In genomic region chr19:38277969-38278680, GRCh38 we compare ENCODE assay signal across 11 cellular contexts. TPM values are rescaled to one million over a fixed set of nuclear protein-coding genes. Genes with fewer than 3 reads are reported as not detected.
DNase-seq lines count a peak whose midpoint lies in the region; TF ChIP-seq lines count a peak whose summit lies in the region.
"Had no signal": no experiment of that assay in that cellular context is flagged by ENCODE, and none has a peak within 500 bp of the region (broad histone marks: within the 10 kb centered on the region; RNA-seq: fewer than 3 reads in every experiment).

No MANE protein-coding gene starts in this region.

- TF ChIP-seq CTCF in SK-N-SH (IDR thresholded peaks at IDR 0.05) (no peak), ovary (IDR thresholded peaks at IDR 0.05) (no peak)

- no peak overlapping the region for H3K9ac ChIP-seq in SK-N-SH

- no peaks in the 10 kb centered on the region for H4K20me1 ChIP-seq in SK-N-SH (ENCODE audit: insufficient read depth)

- no peaks in the 10 kb centered on the region for H3K79me2 ChIP-seq in SK-N-SH (ENCODE audit: insufficient read depth)

- TF ChIP-seq RAD21 in SK-N-SH (IDR thresholded peaks at IDR 0.05; ENCODE audit: low read length): no peak

- POLR2A ChIA-PET in SK-N-SH (lab: Yijun Ruan, JAX): no interaction called here

- no peaks in the 10 kb centered on the region for H3K27me3 ChIP-seq in SK-N-SH (ENCODE audit: insufficient read depth)
- no peaks in the 10 kb centered on the region for H3K27me3 ChIP-seq in ovary

- no peak for TF ChIP-seq POLR2A in ovary (IDR thresholded peaks at IDR 0.05)

- peaks cover 6 to 8% of the 10 kb centered on the region in 2 experiments; a peak in 3 of 4 replicates for H3K4me1 ChIP-seq in SK-N-SH (ENCODE audit: control insufficient read depth in 1 of 2, insufficient read depth in 2 of 2, low read depth in 1 of 2, low read length in 1 of 2)
- H3K4me1 ChIP-seq in ovary (ENCODE audit: insufficient read depth): peaks cover 15% of the 10 kb centered on the region

- H3K27ac ChIP-seq in SK-N-SH (ENCODE audit: low read depth in 2 of 2, low read length in 1 of 2): peak overlapping the region; percentile 39 to 42
- peak overlapping the region; percentile 68 to 71 for H3K27ac ChIP-seq in ovary

- H3K4me2 ChIP-seq in SK-N-SH: peak overlapping the region; percentile 31; the same call in 1 of the 2 replicates

- DNase-seq in AG08395 (ENCODE audit: low spot score): peak; percentile 83
- peak; percentile 52 for DNase-seq in SK-N-SH
- peak; percentile 46 for DNase-seq in glomerular visceral epithelial cell (ENCODE audit: extremely low spot score)
- DNase-seq in ovary: peak in 4 of 5 donors; percentile 69 to 85 (median 76)
- no peak for DNase-seq in inferior parietal cortex (ENCODE audit: extremely low spot score)
- no peak for DNase-seq in NCI-H146 (lab: John Stamatoyannopoulos, UW)
- DNase-seq in activated CD4-positive, alpha-beta T cell treated with anti-CD3 and anti-CD28 coated beads for 1 hour: no peak
- no peak for DNase-seq in activated CD8-positive, alpha-beta memory T cell treated with anti-CD3 and anti-CD28 coated beads for 24 hours
- DNase-seq: cerebellar nuclear complex, NCI-H1436 treated with DMSO at 0.1 percent for 48 hours had no signal

- H3K9me3 ChIP-seq in SK-N-SH (no peaks in the 10 kb centered on the region), ovary (no peaks in the 10 kb centered on the region)

- H3F3A ChIP-seq in SK-N-SH (replicated peaks; ENCODE audit: insufficient read depth): peaks cover 8% of the 10 kb centered on the region

- 64% methylated on average over 9 of the region's 9 CpGs for WGBS in SK-N-SH (ENCODE audit: low lambda C conversion rate)
- WGBS in ovary, 3 donors: 36 to 45% (median 44%) methylated on average over 9 of the region's 9 CpGs

- 0 out of 2 replicates have a peak overlapping the region, but pooled peaks have one; percentile 11 for H2AFZ ChIP-seq in SK-N-SH (ENCODE audit: low read depth)

- H3K36me3 ChIP-seq in SK-N-SH (replicated peaks in 1 of 2; ENCODE audit: control insufficient read depth in 1 of 2, insufficient read depth in 2 of 2, low read length in 1 of 2): no peaks in the 10 kb centered on the region
- no peaks in the 10 kb centered on the region for H3K36me3 ChIP-seq in ovary

- intact Hi-C loops in ovary (cut with DNase I): no loop called here

- CTCF ChIA-PET in SK-N-SH (lab: Yijun Ruan, JAX): no interaction called here

- H3K4me3 ChIP-seq in SK-N-SH (ENCODE audit: low read depth in 2 of 2, low read length in 1 of 2) (no peak overlapping the region), ovary (no peak overlapping the region)

- no peaks in the 10 kb centered on the region for H3K9me2 ChIP-seq in SK-N-SH

- TF ChIP-seq EP300 in SK-N-SH (IDR thresholded peaks at IDR 0.05; ENCODE audit: borderline replicate concordance in 1 of 2, low read depth in 1 of 2, low read length in 1 of 2) (peak in 1 of 2 experiments; percentile 60; a peak in 1 of 4 replicates), ovary (IDR thresholded peaks at IDR 0.05) (no peak)

TF ChIP-seq in SK-N-SH, 30 proteins besides CTCF, POLR2A, EP300 and RAD21 (continues in another document):
- TF ChIP-seq FOSL2 (IDR thresholded peaks at IDR 0.05; ENCODE audit: borderline replicate concordance, low read depth) (0 out of 2 replicates have a peak, but pooled peaks have one; percentile 13), YY1 (IDR thresholded peaks at IDR 0.05; ENCODE audit: low read depth) (no peak), SMC3 (IDR thresholded peaks at IDR 0.05; ENCODE audit: low read depth, low read length) (no peak), NRF1 (IDR thresholded peaks at IDR 0.05; ENCODE audit: low read depth, low read length) (no peak), NFIC (IDR thresholded peaks at IDR 0.05; ENCODE audit: borderline replicate concordance) (peak; percentile 60), JUND (IDR thresholded peaks at IDR 0.05) (peak; percentile 35; the same call in 1 of the 2 replicates), SIN3A (IDR thresholded peaks at IDR 0.05; ENCODE audit: borderline replicate concordance, low read depth, low read length) (no peak), USF1 (IDR thresholded peaks at IDR 0.05; ENCODE audit: borderline replicate concordance, low read depth) (no peak), RCOR1 (IDR thresholded peaks at IDR 0.05; ENCODE audit: low read length) (no peak; the same call in 1 of the 2 replicates), PBX3 (IDR thresholded peaks at IDR 0.05) (peak; percentile 75), ZBTB33 (IDR thresholded peaks at IDR 0.05; ENCODE audit: borderline replicate concordance, low read depth) (no peak), MEF2A (IDR thresholded peaks at IDR 0.05; ENCODE audit: borderline replicate concordance, low read depth) (peak; percentile 28; the same call in 1 of the 2 replicates), POLR2AphosphoS5 (IDR thresholded peaks at IDR 0.05; ENCODE audit: low read depth, low read length) (peak; percentile 52; the same call in 1 of the 2 replicates), GABPA (IDR thresholded peaks at IDR 0.05; ENCODE audit: low read depth) (no peak), TEAD4 (IDR thresholded peaks at IDR 0.05; ENCODE audit: borderline replicate concordance, insufficient read depth) (0 out of 2 replicates have a peak, but pooled peaks have one; percentile 36), TCF12 (IDR thresholded peaks at IDR 0.05) (peak; percentile 93), IRF3 (IDR thresholded peaks at IDR 0.05; ENCODE audit: low read depth, low read length) (no peak)

RNA-seq across cellular contexts. Expression of gene SPINT2, which starts 13.8 kb away (rescaled TPM):
- polyA plus RNA-seq in SK-N-SH (2012; rRNA removed) (1.0 TPM in 2 replicates), ovary (10 to 100 TPM; 71.5 to 79.6 TPM)
- 1.1 and 2.2 TPM in 2 replicates for polyA plus RNA-seq in SK-N-SH (2012; cell fraction: cytosol; rRNA removed)
- polyA plus RNA-seq in SK-N-SH (2012; cell fraction: nucleus; rRNA removed): 0.87 and 1.3 TPM in 2 replicates
- total RNA-seq in ovary: 100 to 1,000 TPM; 111 to 556 (median 118) TPM

RNA-seq across cellular contexts. Expression of gene PPP1R14A, which starts 22.0 kb away (rescaled TPM):
- polyA plus RNA-seq in SK-N-SH (2012; rRNA removed) (1.1 and 1.6 TPM in 2 replicates), ovary (10 to 100 TPM; 10.5 to 92.8 TPM)
- polyA plus RNA-seq in SK-N-SH (2012; cell fraction: cytosol; rRNA removed): 0.95 and 1.4 TPM in 2 replicates
- polyA plus RNA-seq in SK-N-SH (2012; cell fraction: nucleus; rRNA removed): 0.85 and 2.1 TPM in 2 replicates
- total RNA-seq in ovary: 100 to 1,000 TPM in 3 of 7 donors, 10 to 100 TPM in 4; 36.8 to 235 (median 97.1) TPM
- total RNA-seq: natural killer cell treated with Interleukin-12 subunit alpha and Interleukin-12 subunit beta and Interleukin-15 and Interleukin-18, amount 100 ng/mL, for 72 hours had no signal

RNA-seq across cellular contexts. Expression of gene C19orf33, which starts 25.9 kb away (rescaled TPM):
- not detected in 2 replicates for polyA plus RNA-seq in SK-N-SH (2012; rRNA removed)
- polyA plus RNA-seq in SK-N-SH (2012; cell fraction: cytosol; rRNA removed): 0.13 TPM in 1 of 2 replicates, not detected in the other
- polyA plus RNA-seq in SK-N-SH (2012; cell fraction: nucleus; rRNA removed): not detected in 2 replicates
- total RNA-seq in ovary: 100 to 1,000 TPM in 1 of 7 donors, 10 to 100 TPM in 2, 1 to 10 TPM in 3, not detected in 1; 1.8 to 179 (median 11.1) TPM
- polyA plus RNA-seq in ovary: 1 to 10 TPM in 1 of 2 donors, not detected in 1; 7.9 TPM
- total RNA-seq: natural killer cell treated with Interleukin-12 subunit alpha and Interleukin-12 subunit beta and Interleukin-15 and Interleukin-18, amount 100 ng/mL, for 72 hours had no signal

RNA-seq across cellular contexts. Expression of gene YIF1B, which starts 37.6 kb away (rescaled TPM):
- 121 and 128 TPM in 2 replicates for polyA plus RNA-seq in SK-N-SH (2012; rRNA removed)
- polyA plus RNA-seq in SK-N-SH (2012; cell fraction: cytosol; rRNA removed): 44.6 and 79.2 TPM in 2 replicates
- polyA plus RNA-seq in SK-N-SH (2012; cell fraction: nucleus; rRNA removed): 134 and 151 TPM in 2 replicates
- total RNA-seq in ovary: 10 to 100 TPM in 6 of 7 donors, 1 to 10 TPM in 1; 8.5 to 37.2 (median 21.8) TPM
- 10 to 100 TPM in 1 of 2 donors, 1 to 10 TPM in 1; 9.9 to 23.7 TPM for polyA plus RNA-seq in ovary

RNA-seq across cellular contexts. Expression of gene KCNK6, which starts 41.5 kb away (rescaled TPM):
- polyA plus RNA-seq in SK-N-SH (2012; rRNA removed): 0.26 and 0.29 TPM in 2 replicates
- polyA plus RNA-seq in SK-N-SH (2012; cell fraction: cytosol; rRNA removed): 0.21 and 0.27 TPM in 2 replicates
- polyA plus RNA-seq in SK-N-SH (2012; cell fraction: nucleus; rRNA removed): 0.27 and 0.30 TPM in 2 replicates
- 10 to 100 TPM in 5 of 7 donors, 1 to 10 TPM in 2; 6.0 to 30.1 (median 19.8) TPM for total RNA-seq in ovary
- polyA plus RNA-seq in ovary: 10 to 100 TPM in 1 of 2 donors, 1 to 10 TPM in 1; 7.4 to 16.4 TPM

Comparison
In these comparisons a context has a peak if more than half of its experiments do, and no peak if none do; other contexts are left out.
1. DNase-seq: peak in AG08395 (single experiment), SK-N-SH (single experiment), glomerular visceral epithelial cell (single experiment) and ovary (4 of 5); none in inferior parietal cortex (single experiment), NCI-H146 (single experiment), activated CD4-positive, alpha-beta T cell treated with anti-CD3 and anti-CD28 coated beads for 1 hour (single experiment) and activated CD8-positive, alpha-beta memory T cell treated with anti-CD3 and anti-CD28 coated beads for 24 hours (single experiment).
2. RNA of gene SPINT2, which starts 13.8 kb away (polyA plus RNA-seq): 71.5 to 79.6 TPM in ovary; 0.87 to 2.2 TPM in SK-N-SH; every median in the first group is over 10 times any median in the second.